ENCODE assay signal across 23 cellular contexts in genomic region chr4:173735055-173735454, GRCh38.
A peak's percentile ranks its signal among the peaks of the same experiment; 100 is the strongest.
DNase-seq lines count a peak whose midpoint lies in the region; ATAC-seq, FAIRE-seq and TF ChIP-seq lines count a peak whose summit lies in the region.
"Had no signal": no experiment of that assay in that cellular context is flagged by ENCODE, and none has a peak within 500 bp of the region (broad histone marks: within the 10 kb centered on the region; RNA-seq: fewer than 3 reads in every experiment).

No MANE protein-coding gene starts in this region.

- DNase-seq in MCF 10A (ENCODE audit: unreplicated experiment) (peak; percentile 27), breast epithelium (ENCODE audit: low spot score in 2 of 2) (no peak), bronchial epithelial cell (ENCODE audit: low read depth) (peak; percentile 6), foreskin keratinocyte (peak; percentile 2 to 28), DMS153 treated with DMSO at 0.1 percent for 48 hours (lab: John Stamatoyannopoulos, UW; ENCODE audit: unreplicated experiment) (no peak), NCI-H2081 treated with DMSO at 0.1 percent for 48 hours (lab: John Stamatoyannopoulos, UW) (no peak), UCSD-AML1 (lab: John Stamatoyannopoulos, UW; ENCODE audit: unreplicated experiment) (no peak)
- DNase-seq in natural killer cell treated with Interleukin-12 subunit alpha and Interleukin-12 subunit beta and Interleukin-15 and Interleukin-18, amount 100 ng/mL, for 72 hours (ENCODE audit: low spot score): no peak
- DNase-seq: activated CD4-positive, alpha-beta T cell treated with anti-CD3 and anti-CD28 coated beads, Interleukin-2, amount 50 U/mL, for 48 hours; activated gamma-delta T cell treated with Interleukin-2 at 50 U/mL for 16 hours; amniotic stem cell; effector CD4-positive, alpha-beta T cell; NCI-H1436; PC-9; SJCRH30; spleen had no signal

- H3K27me3 ChIP-seq in breast epithelium: no peaks in the 10 kb centered on the region
- H3K27me3 ChIP-seq in bronchial epithelial cell (ENCODE audit: control insufficient read depth, insufficient read depth, low read length): no peaks in the 10 kb centered on the region
- H3K27me3 ChIP-seq in foreskin keratinocyte: no peaks in the 10 kb centered on the region
- H3K27me3 ChIP-seq: hepatocyte, SJCRH30, spleen had no signal

- no TSS peak for BruUV-seq in MCF 10A (replicated peaks; lab: Mats Ljungman, UMichigan)

- TF ChIP-seq CTCF in MCF 10A (IDR thresholded peaks at IDR 0.05; ENCODE audit: unreplicated experiment): no peak
- TF ChIP-seq CTCF in breast epithelium (IDR thresholded peaks at IDR 0.05): no peak
- TF ChIP-seq CTCF in bronchial epithelial cell (IDR thresholded peaks at IDR 0.05; ENCODE audit: insufficient read depth, low read length, severe bottlenecking): no peak
- no peak for TF ChIP-seq CTCF in foreskin keratinocyte (conservative IDR thresholded peaks at IDR 0.05)

- H3K9me3 ChIP-seq in breast epithelium: peaks cover 0 to 7% of the 10 kb centered on the region in 2 donors
- H3K9me3 ChIP-seq: A549, SJCRH30 had no signal

- H3K4me1 Mint-ChIP-seq in MCF 10A (ENCODE audit: insufficient read depth, unreplicated experiment): no peaks in the 10 kb centered on the region
- no peaks in the 10 kb centered on the region for H3K4me1 Mint-ChIP-seq in natural killer cell treated with Interleukin-12 subunit alpha and Interleukin-12 subunit beta and Interleukin-15 and Interleukin-18, amount 100 ng/mL, for 72 hours (ENCODE audit: low read depth in 2 of 2)
- H3K4me1 Mint-ChIP-seq: central memory CD8-positive, alpha-beta T cell; WTC11 had no signal

- POLR2A ChIA-PET in MCF 10A (lab: Yijun Ruan, JAX): interaction anchor here (0.8 kb wide), 1 partner anchor 19 kb away, joined by 4 read pairs; no protein-coding TSS in a partner anchor

- H3K27me3 Mint-ChIP-seq in MCF 10A (ENCODE audit: insufficient read depth, unreplicated experiment): peaks cover 25% of the 10 kb centered on the region
- no peaks in the 10 kb centered on the region for H3K27me3 Mint-ChIP-seq in natural killer cell treated with Interleukin-12 subunit alpha and Interleukin-12 subunit beta and Interleukin-15 and Interleukin-18, amount 100 ng/mL, for 72 hours
- H3K27me3 Mint-ChIP-seq: central memory CD8-positive, alpha-beta T cell had no signal

- H3K27ac ChIP-seq in breast epithelium: no peak overlapping the region
- H3K27ac ChIP-seq in foreskin keratinocyte: no peak overlapping the region
- H3K27ac ChIP-seq: A549, C4-2B, hepatocyte, HL-60, PC-9, SJCRH30, spleen had no signal

- no peaks in the 10 kb centered on the region for H3K9me3 Mint-ChIP-seq in MCF 10A (ENCODE audit: unreplicated experiment)
- peaks cover 3% of the 10 kb centered on the region for H3K9me3 Mint-ChIP-seq in natural killer cell treated with Interleukin-12 subunit alpha and Interleukin-12 subunit beta and Interleukin-15 and Interleukin-18, amount 100 ng/mL, for 72 hours
- H3K9me3 Mint-ChIP-seq: T-helper 1 cell treated with Interleukin-12 subunit alpha and Interleukin-12 subunit beta and Interleukin-4 antibody, amounts not matched to agents 30 μg/mL and 1 μg/mL, for 36 hours; WTC11 had no signal

- ATAC-seq in foreskin keratinocyte: no peak
- ATAC-seq in natural killer cell treated with Interleukin-12 subunit alpha and Interleukin-12 subunit beta and Interleukin-15 and Interleukin-18, amount 100 ng/mL, for 72 hours: no peak
- ATAC-seq: A549, WTC11 had no signal

- H3K36me3 Mint-ChIP-seq in MCF 10A (ENCODE audit: insufficient read depth, unreplicated experiment): no peaks in the 10 kb centered on the region
- H3K36me3 Mint-ChIP-seq in natural killer cell treated with Interleukin-12 subunit alpha and Interleukin-12 subunit beta and Interleukin-15 and Interleukin-18, amount 100 ng/mL, for 72 hours: no peaks in the 10 kb centered on the region
- H3K36me3 Mint-ChIP-seq: WTC11 had no signal

- H3K4me1 ChIP-seq in breast epithelium (no peaks in the 10 kb centered on the region), foreskin keratinocyte (no peaks in the 10 kb centered on the region)
- H3K4me1 ChIP-seq: A549, SJCRH30, spleen had no signal

- no peak for FAIRE-seq in bronchial epithelial cell (lab: Jason Lieb, UNC)
- FAIRE-seq: A549 had no signal

- TF ChIP-seq POLR2A in breast epithelium (IDR thresholded peaks at IDR 0.05): no peak

- no peak overlapping the region for H3K4me3 Mint-ChIP-seq in MCF 10A (ENCODE audit: unreplicated experiment)
- no peak overlapping the region for H3K4me3 Mint-ChIP-seq in natural killer cell treated with Interleukin-12 subunit alpha and Interleukin-12 subunit beta and Interleukin-15 and Interleukin-18, amount 100 ng/mL, for 72 hours
- H3K4me3 Mint-ChIP-seq: central memory CD8-positive, alpha-beta T cell; T-helper 1 cell treated with Interleukin-12 subunit alpha and Interleukin-12 subunit beta and Interleukin-4 antibody, amounts not matched to agents 30 μg/mL and 1 μg/mL, for 36 hours; WTC11 had no signal

- intact Hi-C loops in MCF 10A (cut with micrococcal nuclease): no loop called here
- intact Hi-C loops in breast epithelium (cut with DNase I; ENCODE audit: low total_unique reads): no loop called here

- CTCF ChIA-PET in MCF 10A (lab: Yijun Ruan, JAX): no interaction called here

- H3K27ac Mint-ChIP-seq in MCF 10A (ENCODE audit: low read depth, unreplicated experiment): no peak overlapping the region
- no peak overlapping the region for H3K27ac Mint-ChIP-seq in natural killer cell treated with Interleukin-12 subunit alpha and Interleukin-12 subunit beta and Interleukin-15 and Interleukin-18, amount 100 ng/mL, for 72 hours
- H3K27ac Mint-ChIP-seq: T-helper 1 cell treated with Interleukin-12 subunit alpha and Interleukin-12 subunit beta and Interleukin-4 antibody, amounts not matched to agents 30 μg/mL and 1 μg/mL, for 36 hours; WTC11 had no signal

- no peak overlapping the region for H3K4me3 ChIP-seq in breast epithelium
- H3K4me3 ChIP-seq in bronchial epithelial cell (ENCODE audit: low read depth, low read length): no peak overlapping the region
- H3K4me3 ChIP-seq: A549, hepatocyte, PC-9, SJCRH30, spleen had no signal

- H3K36me3 ChIP-seq in breast epithelium (no peaks in the 10 kb centered on the region), bronchial epithelial cell (ENCODE audit: control insufficient read depth, insufficient read depth, low read length) (no peaks in the 10 kb centered on the region)
- H3K36me3 ChIP-seq: SJCRH30, spleen had no signal

Comparison
In these comparisons a context has a peak if more than half of its experiments do, and no peak if none do; other contexts are left out.
1. DNase-seq: peak in MCF 10A (single experiment), bronchial epithelial cell (single experiment) and foreskin keratinocyte (2 of 2); none in breast epithelium (0 of 2), DMS153 treated with DMSO at 0.1 percent for 48 hours (single experiment), NCI-H2081 treated with DMSO at 0.1 percent for 48 hours (single experiment), natural killer cell treated with Interleukin-12 subunit alpha and Interleukin-12 subunit beta and Interleukin-15 and Interleukin-18, amount 100 ng/mL, for 72 hours (single experiment) and UCSD-AML1 (single experiment).